ENCODE assay signal across 10 cellular contexts in the genomic region with DNA sequence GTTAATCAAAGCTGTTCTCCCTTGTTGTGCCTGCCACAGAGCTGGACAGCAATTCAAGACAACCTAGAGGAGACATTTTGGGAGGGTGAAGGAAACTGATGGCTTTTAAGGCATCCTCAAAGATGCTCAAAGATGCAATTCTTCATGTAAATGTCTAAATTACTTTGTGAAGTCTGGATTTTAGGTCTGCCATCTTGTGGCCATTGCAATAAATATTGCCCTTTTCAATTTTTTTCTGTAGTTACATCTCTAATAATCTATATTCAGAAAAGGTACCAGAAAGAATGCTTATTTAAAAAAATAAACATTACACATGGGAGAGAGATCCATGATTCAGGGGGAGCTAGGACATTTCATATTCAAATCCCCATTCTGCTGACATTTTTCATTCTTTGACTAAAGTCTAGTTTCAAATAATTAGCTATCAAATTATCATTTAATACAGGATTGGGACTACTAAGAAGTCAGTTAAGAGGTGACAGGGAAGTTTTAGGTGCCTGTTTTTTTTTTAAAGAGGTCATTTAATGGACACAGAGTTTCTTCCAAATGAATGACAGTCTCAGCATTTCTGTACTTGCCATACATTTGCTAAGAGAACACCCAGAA.
DNase-seq lines count a peak whose midpoint lies in the region; ATAC-seq and TF ChIP-seq lines count a peak whose summit lies in the region.
"Had no signal": no experiment of that assay in that cellular context is flagged by ENCODE, and none has a peak within 500 bp of the region (broad histone marks: within the 10 kb centered on the region; RNA-seq: fewer than 3 reads in every experiment).

No MANE protein-coding gene starts in this region.

- TF ChIP-seq EP300 in SK-N-SH (IDR thresholded peaks at IDR 0.05; ENCODE audit: borderline replicate concordance in 1 of 2, low read depth in 1 of 2, low read length in 1 of 2), result no peak

- peak; percentile 69 for TF ChIP-seq CTCF in SK-N-SH (IDR thresholded peaks at IDR 0.05)
- TF ChIP-seq CTCF in PC-9 (conservative IDR thresholded peaks at IDR 0.05), result peak; percentile 62
- peak; percentile 16 for TF ChIP-seq CTCF in thoracic aorta (IDR thresholded peaks at IDR 0.05)

- intact Hi-C loops in PC-9 (cut with micrococcal nuclease; ENCODE audit: unreplicated experiment), result no loop called here

- H3K36me3 ChIP-seq in SK-N-SH (replicated peaks in 1 of 2; ENCODE audit: control insufficient read depth in 1 of 2, insufficient read depth in 2 of 2, low read length in 1 of 2) (no peaks in the 10 kb centered on the region), PC-9 (ENCODE audit: low read depth) (no peaks in the 10 kb centered on the region), thoracic aorta (no peaks in the 10 kb centered on the region)
- H3K36me3 ChIP-seq: neutrophil had no signal

- H3F3A ChIP-seq in SK-N-SH (replicated peaks; ENCODE audit: insufficient read depth) (no peaks in the 10 kb centered on the region), PC-9 (ENCODE audit: insufficient read depth, low read depth) (peaks cover 6% of the 10 kb centered on the region; the same call in 1 of the 2 replicates)

- no peak overlapping the region for H3K4me3 ChIP-seq in SK-N-SH (ENCODE audit: low read depth in 2 of 2, low read length in 1 of 2)
- no peak overlapping the region for H3K4me3 ChIP-seq in PC-9
- H3K4me3 ChIP-seq in thoracic aorta, result no peak overlapping the region

- H3K27ac ChIP-seq in SK-N-SH (ENCODE audit: low read depth in 2 of 2, low read length in 1 of 2), result no peak overlapping the region
- no peak overlapping the region for H3K27ac ChIP-seq in PC-9
- no peak overlapping the region for H3K27ac ChIP-seq in thoracic aorta
- H3K27ac ChIP-seq: neutrophil had no signal

- DNase-seq in SK-N-SH, result peak; percentile 15
- DNase-seq in PC-9, result no peak
- peak; percentile 56 for DNase-seq in fibroblast of peridontal ligament (ENCODE audit: extremely low read depth)
- DNase-seq in thoracic aorta (ENCODE audit: low spot score), result no peak
- no peak for DNase-seq in HT-29 (ENCODE audit: low spot score)
- DNase-seq in activated naive CD4-positive, alpha-beta T cell treated with Interleukin-2 at 50 U/mL for 16 hours, result no peak
- DNase-seq: NCI-H1694 had no signal

- H3K79me2 ChIP-seq in SK-N-SH (ENCODE audit: insufficient read depth) (no peaks in the 10 kb centered on the region), PC-9 (ENCODE audit: low read depth) (no peaks in the 10 kb centered on the region)

- no peak overlapping the region for H2AFZ ChIP-seq in SK-N-SH (ENCODE audit: low read depth)
- no peak overlapping the region for H2AFZ ChIP-seq in PC-9

- no TSS peak for BruUV-seq in PC-9 (replicated peaks; lab: Mats Ljungman, UMichigan)

- no peak for ATAC-seq in SK-N-SH treated with all-trans-retinoic acid at 6 μM for 48 hours
- ATAC-seq in thoracic aorta (ENCODE audit: insufficient number of reproducible peaks, low FRiP score, low read depth), result no peak
- ATAC-seq in HG03196 (IDR thresholded peaks at IDR 0.05; ENCODE audit: unreplicated experiment), result no peak

- no peaks in the 10 kb centered on the region for H3K9me2 ChIP-seq in SK-N-SH
- no peaks in the 10 kb centered on the region for H3K9me2 ChIP-seq in PC-9 (ENCODE audit: insufficient read depth)

- H3K9me3 ChIP-seq in SK-N-SH (no peaks in the 10 kb centered on the region), PC-9 (ENCODE audit: insufficient read depth, low read depth) (0 out of 2 replicates have a peak, but pooled peaks cover 8% of the 10 kb centered on the region), thoracic aorta (no peaks in the 10 kb centered on the region)
- H3K9me3 ChIP-seq: neutrophil had no signal

- CTCF ChIA-PET in SK-N-SH (lab: Yijun Ruan, JAX), result interaction anchor here (0.6 to 3.8 kb wide), 36 partner anchors 9 to 1810 kb away, joined by 3 to 24 read pairs (median 3); a partner anchor contains a TSS
- CTCF ChIA-PET in PC-9 (lab: Charles Lee), result no interaction called here

- H3K4me2 ChIP-seq in SK-N-SH, result no peak overlapping the region
- H3K4me2 ChIP-seq in PC-9, result no peak overlapping the region

- no peaks in the 10 kb centered on the region for H3K4me1 ChIP-seq in SK-N-SH (ENCODE audit: control insufficient read depth in 1 of 2, insufficient read depth in 2 of 2, low read depth in 1 of 2, low read length in 1 of 2)
- peaks cover 20% of the 10 kb centered on the region for H3K4me1 ChIP-seq in PC-9 (replicated peaks; ENCODE audit: insufficient read depth)
- H3K4me1 ChIP-seq in thoracic aorta (ENCODE audit: control insufficient read depth in 1 of 2, low read depth in 2 of 2), result no peaks in the 10 kb centered on the region

- peak; percentile 60 for TF ChIP-seq RAD21 in SK-N-SH (IDR thresholded peaks at IDR 0.05; ENCODE audit: low read length)

- no peaks in the 10 kb centered on the region for H3K27me3 ChIP-seq in SK-N-SH (ENCODE audit: insufficient read depth)
- H3K27me3 ChIP-seq in PC-9 (ENCODE audit: insufficient read depth, low read depth), result no peaks in the 10 kb centered on the region
- H3K27me3 ChIP-seq in thoracic aorta (replicated peaks; ENCODE audit: insufficient read depth), result no peaks in the 10 kb centered on the region
- H3K27me3 ChIP-seq: neutrophil had no signal

- H4K20me1 ChIP-seq in SK-N-SH (ENCODE audit: insufficient read depth) (no peaks in the 10 kb centered on the region), PC-9 (ENCODE audit: insufficient read depth) (no peaks in the 10 kb centered on the region)

- H3K9ac ChIP-seq in SK-N-SH, result no peak overlapping the region

- POLR2A ChIA-PET in SK-N-SH (lab: Yijun Ruan, JAX), result no interaction called here
- POLR2A ChIA-PET in PC-9 (lab: Charles Lee; ENCODE audit: unreplicated experiment), result interaction anchor here (0.6 to 0.7 kb wide), 2 partner anchors 176 to 909 kb away, joined by 3 read pairs; no protein-coding TSS in a partner anchor

TF ChIP-seq in SK-N-SH, 30 proteins besides CTCF, POLR2A, EP300 and RAD21:
- TF ChIP-seq RCOR1 (IDR thresholded peaks at IDR 0.05; ENCODE audit: low read length) (no peak), CHD2 (IDR thresholded peaks at IDR 0.05; ENCODE audit: low read length, partially characterized antibody) (no peak), SMC3 (IDR thresholded peaks at IDR 0.05; ENCODE audit: low read depth, low read length) (peak; percentile 46)
TF ChIP-seq in SK-N-SH: peak in this region for 1.

TF ChIP-seq in SK-N-SH treated with all-trans-retinoic acid at 6 μM for 48 hours, 23 proteins besides CTCF, POLR2A, EP300 and RAD21 (continues in another document):
- TF ChIP-seq ZNF8 (CRISPR knock-in tag; IDR thresholded peaks at IDR 0.05), result no peak
- TF ChIP-seq ZFP30 (CRISPR knock-in tag; IDR thresholded peaks at IDR 0.05), result no peak
- no peak for TF ChIP-seq BACH2 (CRISPR knock-in tag; IDR thresholded peaks at IDR 0.05; ENCODE audit: borderline replicate concordance)
- TF ChIP-seq ZFP3 (CRISPR knock-in tag; IDR thresholded peaks at IDR 0.05), result no peak
- TF ChIP-seq, protein P1, sequence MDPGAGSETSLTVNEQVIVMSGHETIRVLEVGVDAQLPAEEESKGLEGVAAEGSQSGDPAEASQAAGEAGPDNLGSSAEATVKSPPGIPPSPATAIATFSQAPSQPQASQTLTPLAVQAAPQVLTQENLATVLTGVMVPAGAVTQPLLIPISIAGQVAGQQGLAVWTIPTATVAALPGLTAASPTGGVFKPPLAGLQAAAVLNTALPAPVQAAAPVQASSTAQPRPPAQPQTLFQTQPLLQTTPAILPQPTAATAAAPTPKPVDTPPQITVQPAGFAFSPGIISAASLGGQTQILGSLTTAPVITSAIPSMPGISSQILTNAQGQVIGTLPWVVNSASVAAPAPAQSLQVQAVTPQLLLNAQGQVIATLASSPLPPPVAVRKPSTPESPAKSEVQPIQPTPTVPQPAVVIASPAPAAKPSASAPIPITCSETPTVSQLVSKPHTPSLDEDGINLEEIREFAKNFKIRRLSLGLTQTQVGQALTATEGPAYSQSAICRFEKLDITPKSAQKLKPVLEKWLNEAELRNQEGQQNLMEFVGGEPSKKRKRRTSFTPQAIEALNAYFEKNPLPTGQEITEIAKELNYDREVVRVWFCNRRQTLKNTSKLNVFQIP (CRISPR knock-in tag; IDR thresholded peaks at IDR 0.05; ENCODE audit: borderline replicate concordance, low read depth), result no peak
- TF ChIP-seq RARB (CRISPR knock-in tag; IDR thresholded peaks at IDR 0.05), result no peak
- TF ChIP-seq ZC3H10 (CRISPR knock-in tag; IDR thresholded peaks at IDR 0.05), result no peak
- TF ChIP-seq TOX (CRISPR knock-in tag; IDR thresholded peaks at IDR 0.05; ENCODE audit: borderline replicate concordance), result no peak
- TF ChIP-seq, protein P2, sequence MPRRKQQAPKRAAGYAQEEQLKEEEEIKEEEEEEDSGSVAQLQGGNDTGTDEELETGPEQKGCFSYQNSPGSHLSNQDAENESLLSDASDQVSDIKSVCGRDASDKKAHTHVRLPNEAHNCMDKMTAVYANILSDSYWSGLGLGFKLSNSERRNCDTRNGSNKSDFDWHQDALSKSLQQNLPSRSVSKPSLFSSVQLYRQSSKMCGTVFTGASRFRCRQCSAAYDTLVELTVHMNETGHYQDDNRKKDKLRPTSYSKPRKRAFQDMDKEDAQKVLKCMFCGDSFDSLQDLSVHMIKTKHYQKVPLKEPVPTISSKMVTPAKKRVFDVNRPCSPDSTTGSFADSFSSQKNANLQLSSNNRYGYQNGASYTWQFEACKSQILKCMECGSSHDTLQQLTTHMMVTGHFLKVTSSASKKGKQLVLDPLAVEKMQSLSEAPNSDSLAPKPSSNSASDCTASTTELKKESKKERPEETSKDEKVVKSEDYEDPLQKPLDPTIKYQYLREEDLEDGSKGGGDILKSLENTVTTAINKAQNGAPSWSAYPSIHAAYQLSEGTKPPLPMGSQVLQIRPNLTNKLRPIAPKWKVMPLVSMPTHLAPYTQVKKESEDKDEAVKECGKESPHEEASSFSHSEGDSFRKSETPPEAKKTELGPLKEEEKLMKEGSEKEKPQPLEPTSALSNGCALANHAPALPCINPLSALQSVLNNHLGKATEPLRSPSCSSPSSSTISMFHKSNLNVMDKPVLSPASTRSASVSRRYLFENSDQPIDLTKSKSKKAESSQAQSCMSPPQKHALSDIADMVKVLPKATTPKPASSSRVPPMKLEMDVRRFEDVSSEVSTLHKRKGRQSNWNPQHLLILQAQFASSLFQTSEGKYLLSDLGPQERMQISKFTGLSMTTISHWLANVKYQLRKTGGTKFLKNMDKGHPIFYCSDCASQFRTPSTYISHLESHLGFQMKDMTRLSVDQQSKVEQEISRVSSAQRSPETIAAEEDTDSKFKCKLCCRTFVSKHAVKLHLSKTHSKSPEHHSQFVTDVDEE (CRISPR knock-in tag; IDR thresholded peaks at IDR 0.05), result no peak
- no peak for TF ChIP-seq ARNTL (CRISPR knock-in tag; IDR thresholded peaks at IDR 0.05; ENCODE audit: borderline replicate concordance, low read depth)
- no peak for TF ChIP-seq ZNF565 (CRISPR knock-in tag; conservative IDR thresholded peaks at IDR 0.05; ENCODE audit: low read depth)

Comparison
In these comparisons a context has a peak if more than half of its experiments do, and no peak if none do; other contexts are left out.
1. DNase-seq: peak in SK-N-SH (single experiment) and fibroblast of peridontal ligament (single experiment); none in PC-9 (0 of 2), thoracic aorta (single experiment), HT-29 (single experiment) and activated naive CD4-positive, alpha-beta T cell treated with Interleukin-2 at 50 U/mL for 16 hours (single experiment).
2. CTCF ChIP-seq: peak in every context shown above with its lines; median percentile 69 in SK-N-SH; 62 in PC-9; 16 in thoracic aorta.